In the genomic region with DNA sequence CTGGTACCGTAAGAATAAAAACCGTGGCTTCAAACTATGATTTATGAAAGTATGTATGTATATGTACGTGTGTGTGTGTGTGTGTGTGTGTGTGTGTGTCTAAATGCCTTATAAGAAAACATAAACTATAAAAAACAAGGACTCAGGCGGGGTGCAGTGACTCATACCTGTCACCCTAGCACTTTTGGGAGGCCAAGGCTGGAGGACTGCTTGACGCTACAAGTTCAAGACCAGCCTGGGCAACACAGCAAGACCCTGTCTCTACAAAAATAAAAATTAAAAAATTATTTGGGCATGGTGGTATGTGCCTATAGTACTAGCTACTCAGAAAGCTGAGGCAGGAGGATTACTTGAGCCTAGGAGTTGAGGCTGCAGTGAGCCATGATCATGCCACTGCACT, we compare ENCODE assay signal across 38 cellular contexts. TPM values are rescaled to one million over a fixed set of nuclear protein-coding genes. Genes with fewer than 3 reads are reported as not detected.
"Had no signal": no experiment of that assay in that cellular context is flagged by ENCODE, and none has a peak within 500 bp of the region (broad histone marks: within the 10 kb centered on the region; RNA-seq: fewer than 3 reads in every experiment).

No MANE protein-coding gene starts in this region.

- ATAC-seq: activated naive CD4-positive, alpha-beta T cell treated with anti-CD3 and anti-CD28 coated beads, Interleukin-2, amount 50 U/mL, for 72 hours; activated naive CD8-positive, alpha-beta T cell treated with anti-CD3 and anti-CD28 coated beads, Interleukin-2, amount 50 U/mL, for 24 hours; activated T-cell treated with anti-CD3 and anti-CD28 coated beads, Interleukin-2, amount 50 U/mL, for 4 hours; activated T-cell treated with anti-CD3 and anti-CD28 coated beads, Interleukin-2, amount 50 U/mL, for 72 hours; activated T-helper 17 cell treated with anti-CD3 and anti-CD28 coated beads, Interleukin-2, amount 50 U/mL, for 72 hours; body of pancreas had no signal

- H3K4me3 ChIP-seq: adrenal gland, ascending aorta, body of pancreas, breast epithelium, cardiac muscle cell had no signal

- H3K27me3 ChIP-seq: adrenal gland, ascending aorta, body of pancreas, brain microvascular endothelial cell, breast epithelium, cardiac muscle cell had no signal

- H3K4me1 ChIP-seq: adrenal gland, ascending aorta, body of pancreas, breast epithelium had no signal

- H3K27ac Mint-ChIP-seq: activated naive CD4-positive, alpha-beta T cell treated with anti-CD3 and anti-CD28 coated beads for 36 hours; activated naive CD4-positive, alpha-beta T cell treated with anti-CD3 and anti-CD28 coated beads, Interleukin-2, amount 10 ng/mL, durations not matched to agents 7 days and 5 days; activated naive CD4-positive, alpha-beta T cell treated with anti-CD3 and anti-CD28 coated beads, Interleukin-2, amount 50 U/mL, for 24 hours; activated naive CD8-positive, alpha-beta T cell; activated naive CD8-positive, alpha-beta T cell treated with anti-CD3 and anti-CD28 coated beads for 36 hours; activated naive CD8-positive, alpha-beta T cell treated with anti-CD3 and anti-CD28 coated beads, Interleukin-2, amount 10 ng/mL, durations not matched to agents 7 days and 5 days; activated naive CD8-positive, alpha-beta T cell treated with anti-CD3 and anti-CD28 coated beads, Interleukin-2, amount 50 U/mL, for 24 hours; activated T-cell treated with anti-CD3 and anti-CD28 coated beads, Interleukin-2, amount 50 U/mL, for 72 hours; activated T-helper 1 cell treated with anti-CD3 and anti-CD28 coated beads, Interleukin-12 subunit alpha, Interleukin-12 subunit beta, Interleukin-2, Interleukin-4 antibody, amounts not matched to agents 30 ng/mL and 10 ng/mL and 1 ng/mL, durations not matched to agents 14 hours and 24 hours and 36 hours; activated T-helper 17 cell treated with anti-CD3 and anti-CD28 coated beads, Interleukin-2, amount 50 U/mL, for 72 hours; activated T-helper 2 cell treated with anti-CD3 and anti-CD28 coated beads, Interferon-gamma antibody, Interleukin-2, Interleukin-4, amounts not matched to agents 10 μg/mL and 5 μg/mL and 100 μg/mL, durations not matched to agents 14 hours and 24 hours and 36 hours; brain had no signal

- H3K9me3 ChIP-seq: adrenal gland, ascending aorta, body of pancreas, breast epithelium had no signal

- H3K9me3 Mint-ChIP-seq: activated naive CD4-positive, alpha-beta T cell treated with anti-CD3 and anti-CD28 coated beads for 36 hours; activated naive CD4-positive, alpha-beta T cell treated with anti-CD3 and anti-CD28 coated beads, Interleukin-2, amount 10 ng/mL, durations not matched to agents 7 days and 5 days; activated naive CD4-positive, alpha-beta T cell treated with anti-CD3 and anti-CD28 coated beads, Interleukin-2, amount 50 U/mL, for 24 hours; activated naive CD4-positive, alpha-beta T cell treated with anti-CD3 and anti-CD28 coated beads, Interleukin-2, amount 50 U/mL, for 72 hours; activated naive CD8-positive, alpha-beta T cell treated with anti-CD3 and anti-CD28 coated beads for 36 hours; activated naive CD8-positive, alpha-beta T cell treated with anti-CD3 and anti-CD28 coated beads, Interleukin-2, amount 10 ng/mL, durations not matched to agents 7 days and 5 days; activated naive CD8-positive, alpha-beta T cell treated with anti-CD3 and anti-CD28 coated beads, Interleukin-2, amount 50 U/mL, for 24 hours; activated T-cell treated with anti-CD3 and anti-CD28 coated beads, Interleukin-2, amount 50 U/mL, for 4 hours; activated T-cell treated with anti-CD3 and anti-CD28 coated beads, Interleukin-2, amount 50 U/mL, for 72 hours; activated T-helper 1 cell treated with anti-CD3 and anti-CD28 coated beads, Interleukin-12 subunit alpha, Interleukin-12 subunit beta, Interleukin-2, Interleukin-4 antibody, amounts not matched to agents 30 ng/mL and 10 ng/mL and 1 ng/mL, durations not matched to agents 14 hours and 24 hours and 36 hours; activated T-helper 17 cell treated with anti-CD3 and anti-CD28 coated beads, Interleukin-2, amount 50 U/mL, for 72 hours; activated T-helper 2 cell treated with anti-CD3 and anti-CD28 coated beads, Interferon-gamma antibody, Interleukin-2, Interleukin-4, amounts not matched to agents 10 μg/mL and 5 μg/mL and 100 μg/mL, durations not matched to agents 14 hours and 24 hours and 36 hours; central memory CD8-positive, alpha-beta T cell had no signal

- H3K27me3 Mint-ChIP-seq: activated naive CD4-positive, alpha-beta T cell treated with anti-CD3 and anti-CD28 coated beads, Interleukin-2, amount 10 ng/mL, durations not matched to agents 7 days and 5 days; activated naive CD4-positive, alpha-beta T cell treated with anti-CD3 and anti-CD28 coated beads, Interleukin-2, amount 50 U/mL, for 24 hours; activated naive CD8-positive, alpha-beta T cell; activated naive CD8-positive, alpha-beta T cell treated with anti-CD3 and anti-CD28 coated beads for 36 hours; activated naive CD8-positive, alpha-beta T cell treated with anti-CD3 and anti-CD28 coated beads, Interleukin-2, amount 10 ng/mL, durations not matched to agents 7 days and 5 days; activated naive CD8-positive, alpha-beta T cell treated with anti-CD3 and anti-CD28 coated beads, Interleukin-2, amount 50 U/mL, for 24 hours; activated T-helper 17 cell treated with anti-CD3 and anti-CD28 coated beads, Interleukin-2, amount 50 U/mL, for 72 hours; brain; central memory CD8-positive, alpha-beta T cell had no signal

- FAIRE-seq: astrocyte, bronchial epithelial cell had no signal

- H3K36me3 ChIP-seq: breast epithelium had no signal

- H3K27ac ChIP-seq: adrenal gland, ascending aorta, body of pancreas, brain microvascular endothelial cell, breast epithelium, cardiac muscle cell had no signal

- H3K4me3 Mint-ChIP-seq: activated naive CD4-positive, alpha-beta T cell treated with anti-CD3 and anti-CD28 coated beads for 36 hours; activated naive CD4-positive, alpha-beta T cell treated with anti-CD3 and anti-CD28 coated beads, Interleukin-2, amount 10 ng/mL, durations not matched to agents 7 days and 5 days; activated naive CD4-positive, alpha-beta T cell treated with anti-CD3 and anti-CD28 coated beads, Interleukin-2, amount 50 U/mL, for 24 hours; activated naive CD8-positive, alpha-beta T cell; activated naive CD8-positive, alpha-beta T cell treated with anti-CD3 and anti-CD28 coated beads for 36 hours; activated naive CD8-positive, alpha-beta T cell treated with anti-CD3 and anti-CD28 coated beads, Interleukin-2, amount 10 ng/mL, durations not matched to agents 7 days and 5 days; activated naive CD8-positive, alpha-beta T cell treated with anti-CD3 and anti-CD28 coated beads, Interleukin-2, amount 50 U/mL, for 24 hours; activated T-cell treated with anti-CD3 and anti-CD28 coated beads, Interleukin-2, amount 50 U/mL, for 4 hours; activated T-cell treated with anti-CD3 and anti-CD28 coated beads, Interleukin-2, amount 50 U/mL, for 72 hours; activated T-helper 1 cell treated with anti-CD3 and anti-CD28 coated beads, Interleukin-12 subunit alpha, Interleukin-12 subunit beta, Interleukin-2, Interleukin-4 antibody, amounts not matched to agents 30 ng/mL and 10 ng/mL and 1 ng/mL, durations not matched to agents 14 hours and 24 hours and 36 hours; activated T-helper 17 cell treated with anti-CD3 and anti-CD28 coated beads, Interleukin-2, amount 50 U/mL, for 72 hours; brain; central memory CD8-positive, alpha-beta T cell had no signal

- H3K4me1 Mint-ChIP-seq: activated naive CD4-positive, alpha-beta T cell treated with anti-CD3 and anti-CD28 coated beads, Interleukin-2, amount 10 ng/mL, durations not matched to agents 7 days and 5 days; activated naive CD4-positive, alpha-beta T cell treated with anti-CD3 and anti-CD28 coated beads, Interleukin-2, amount 50 U/mL, for 24 hours; activated naive CD8-positive, alpha-beta T cell treated with anti-CD3 and anti-CD28 coated beads for 36 hours; activated naive CD8-positive, alpha-beta T cell treated with anti-CD3 and anti-CD28 coated beads, Interleukin-2, amount 10 ng/mL, durations not matched to agents 7 days and 5 days; activated naive CD8-positive, alpha-beta T cell treated with anti-CD3 and anti-CD28 coated beads, Interleukin-2, amount 50 U/mL, for 24 hours; brain had no signal

- DNase-seq: activated effector memory CD4-positive, alpha-beta T cell treated with anti-CD3 and anti-CD28 coated beads, Interleukin-2, amount 50 U/mL, for 16 hours; activated effector memory CD4-positive, alpha-beta T cell treated with Interleukin-2 at 50 U/mL for 16 hours; activated gamma-delta T cell; activated gamma-delta T cell treated with Interleukin-2 at 50 U/mL for 16 hours; activated naive CD4-positive, alpha-beta T cell; activated naive CD4-positive, alpha-beta T cell treated with anti-CD3 and anti-CD28 coated beads for 36 hours; activated naive CD4-positive, alpha-beta T cell treated with anti-CD3 and anti-CD28 coated beads, Interleukin-2, amount 10 ng/mL, durations not matched to agents 7 days and 5 days; activated naive CD4-positive, alpha-beta T cell treated with anti-CD3 and anti-CD28 coated beads, Interleukin-2, amount 50 U/mL, for 16 hours; activated naive CD4-positive, alpha-beta T cell treated with Interleukin-2 at 50 U/mL for 16 hours; activated naive CD8-positive, alpha-beta T cell treated with anti-CD3 and anti-CD28 coated beads for 36 hours; activated naive CD8-positive, alpha-beta T cell treated with anti-CD3 and anti-CD28 coated beads, Interleukin-2, amount 10 ng/mL, durations not matched to agents 7 days and 5 days; activated naive CD8-positive, alpha-beta T cell treated with anti-CD3 and anti-CD28 coated beads, Interleukin-2, amount 50 U/mL, for 24 hours; activated T-cell treated with anti-CD3 and anti-CD28 coated beads, Interleukin-2, amount 50 U/mL, for 4 hours; activated T-cell treated with anti-CD3 and anti-CD28 coated beads, Interleukin-2, amount 50 U/mL, for 48 hours; activated T-cell treated with anti-CD3 and anti-CD28 coated beads, Interleukin-2, amount 50 U/mL, for 72 hours; adrenal gland; amniotic stem cell; amygdala; anterior cingulate cortex; aorta; body of pancreas; brain microvascular endothelial cell; caudate nucleus; central memory CD4-positive, alpha-beta T cell; cerebellar nuclear complex had no signal

RNA-seq across cellular contexts. Expression of gene PIERCE2, which starts 29.2 kb away (rescaled TPM):
- total RNA-seq: activated naive CD4-positive, alpha-beta T cell treated with anti-CD3 and anti-CD28 coated beads, Interleukin-2, amount 50 U/mL, for 72 hours; activated naive CD8-positive, alpha-beta T cell treated with anti-CD3 and anti-CD28 coated beads, Interleukin-2, amount 10 ng/mL, durations not matched to agents 7 days and 5 days; activated T-helper 1 cell treated with anti-CD3 and anti-CD28 coated beads, Interleukin-12 subunit alpha, Interleukin-12 subunit beta, Interleukin-2, Interleukin-4 antibody, amounts not matched to agents 30 ng/mL and 10 ng/mL and 1 ng/mL, durations not matched to agents 14 hours and 24 hours and 36 hours; activated T-helper 17 cell treated with anti-CD3 and anti-CD28 coated beads, Interleukin-2, amount 50 U/mL, for 72 hours; activated T-helper 2 cell treated with anti-CD3 and anti-CD28 coated beads, Interferon-gamma antibody, Interleukin-2, Interleukin-4, amounts not matched to agents 10 μg/mL and 5 μg/mL and 100 μg/mL, durations not matched to agents 14 hours and 24 hours and 36 hours; ascending aorta had no signal
